In genomic region chrX:127085939-127086338, GRCh38 we compare ENCODE assay signal across 30 cellular contexts.
"Had no signal": no experiment of that assay in that cellular context is flagged by ENCODE, and none has a peak within 500 bp of the region (broad histone marks: within the 10 kb centered on the region; RNA-seq: fewer than 3 reads in every experiment).

No MANE protein-coding gene starts in this region.

- H3K27ac ChIP-seq: KMS-11, PC-9, RWPE1, SJSA1 had no signal

- DNase-seq: Karpas-422, KBM-7, NCI-H1048, NCI-H1092 treated with DMSO at 0.1 percent for 48 hours, NCI-H1417, NCI-H1436, NCI-H146, NCI-H1694, NCI-H187, NCI-H1930, NCI-H2081 treated with DMSO at 0.1 percent for 48 hours, NCI-H2107, NCI-H2171, NCI-H226, NCI-H446 treated with DMSO at 0.1 percent for 48 hours, NCI-H510A, NCI-H524, NCI-H526, NCI-H69, NCI-H748 treated with DMSO at 0.1 percent for 48 hours, NCI-H82, PC-9, Right ventricle myocardium superior, SHP77 treated with DMSO at 0.1 percent for 48 hours, SK-N-SH, SW 1271, T-helper 1 cell had no signal

- H2AFZ ChIP-seq: PC-9 had no signal

- H3K9ac ChIP-seq: KMS-11, SK-N-SH had no signal

- H3K36me3 ChIP-seq: SJSA1 had no signal

- H3K4me1 ChIP-seq: SJSA1 had no signal

- H3K4me3 ChIP-seq: PC-9, SJSA1 had no signal

- H3K4me2 ChIP-seq: KMS-11, PC-9, SK-N-SH had no signal

- H3K9me3 ChIP-seq: SJSA1, SK-N-SH had no signal

- H3K9me2 ChIP-seq: SK-N-SH had no signal

- H3K27me3 ChIP-seq: SJSA1 had no signal
